In genomic region chr7:99601656-99602310, GRCh38 we compare ENCODE assay signal across 2 cellular contexts.
TF ChIP-seq lines count a peak whose summit lies in the region.

No MANE protein-coding gene starts in this region.

TF ChIP-seq in HEK293, 187 proteins besides CTCF, POLR2A, EP300 and RAD21:
- TF ChIP-seq GLI4 (tag by site-specific recombination; IDR thresholded peaks at IDR 0.05) (no peak), PBX3 (CRISPR knock-in tag; IDR thresholded peaks at IDR 0.05) (no peak), ZNF354C (tag by site-specific recombination; IDR thresholded peaks at IDR 0.05; ENCODE audit: borderline replicate concordance, low read depth) (no peak), ZNF623 (tag by site-specific recombination; IDR thresholded peaks at IDR 0.05) (no peak), SETDB1 (IDR thresholded peaks at IDR 0.05; ENCODE audit: insufficient read length, low read length) (no peak), FEZF1 (tag by site-specific recombination; IDR thresholded peaks at IDR 0.05) (no peak), ZNF701 (tag by site-specific recombination; IDR thresholded peaks at IDR 0.05) (no peak), TCF7L2 (IDR thresholded peaks at IDR 0.05; ENCODE audit: borderline replicate concordance, low read depth, low read length) (no peak), ZNF704 (tag by site-specific recombination; IDR thresholded peaks at IDR 0.05) (no peak), ZNF23 (tag by site-specific recombination; IDR thresholded peaks at IDR 0.05; ENCODE audit: borderline replicate concordance) (no peak), KLF17 (tag by site-specific recombination; IDR thresholded peaks at IDR 0.05) (no peak)

TF ChIP-seq in H1, 55 proteins besides CTCF, POLR2A, EP300 and RAD21:
- 0 out of 2 replicates have a peak, but pooled peaks have one; percentile 19 for TF ChIP-seq MAX (IDR thresholded peaks at IDR 0.05)
- TF ChIP-seq CHD7 (IDR thresholded peaks at IDR 0.05; ENCODE audit: insufficient replicate concordance, low read length): no peak
TF ChIP-seq in H1: peak in this region for 1.
